In the genomic region with DNA sequence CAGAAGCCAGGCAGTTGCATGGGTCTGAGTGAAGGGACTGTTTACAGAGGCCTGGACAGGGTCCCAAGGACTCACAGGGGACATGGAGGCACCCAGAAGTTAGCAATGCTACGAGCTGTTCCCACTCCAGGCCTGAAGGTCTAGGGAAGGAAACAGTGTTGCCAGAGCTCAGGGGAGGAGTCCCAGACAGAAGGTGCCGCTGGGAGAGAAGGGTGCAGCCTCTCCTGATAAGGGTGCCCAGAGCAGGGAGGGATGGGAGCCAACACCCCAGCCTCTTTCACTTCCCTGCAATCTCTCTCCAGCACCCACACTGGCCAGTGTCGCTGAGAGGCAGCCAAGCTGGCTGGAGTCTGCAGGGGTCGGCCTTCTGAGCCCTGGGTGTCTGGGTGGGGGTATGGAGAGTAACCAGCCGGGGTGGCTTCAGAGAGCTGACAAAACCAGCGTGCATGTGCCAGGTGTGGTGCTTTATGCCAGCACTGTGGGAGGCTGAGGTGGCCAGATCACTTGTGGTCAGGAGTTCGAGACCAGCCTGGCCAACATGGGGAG, we compare ENCODE assay signal across 15 cellular contexts.
"Had no signal": no experiment of that assay in that cellular context is flagged by ENCODE, and none has a peak within 500 bp of the region (broad histone marks: within the 10 kb centered on the region; RNA-seq: fewer than 3 reads in every experiment).

No MANE protein-coding gene starts in this region.

- H3K36me3 ChIP-seq: esophagus squamous epithelium, gastroesophageal sphincter, ovary, suprapubic skin, tibial artery, upper lobe of left lung, vagina had no signal

- H3K9me3 ChIP-seq: esophagus squamous epithelium, gastroesophageal sphincter, ovary, suprapubic skin, tibial artery, upper lobe of left lung, vagina had no signal

- H3K4me3 ChIP-seq: esophagus squamous epithelium, gastroesophageal sphincter, hepatocyte, ovary, smooth muscle cell, suprapubic skin, tibial artery, upper lobe of left lung, vagina had no signal

- H3K27ac ChIP-seq: esophagus squamous epithelium, gastroesophageal sphincter, hepatocyte, ovary, suprapubic skin, tibial artery, upper lobe of left lung, vagina had no signal

- H3K27me3 ChIP-seq: ovary, vagina had no signal

- ATAC-seq: effector memory CD8-positive, alpha-beta T cell; gastroesophageal sphincter; natural killer cell had no signal

- DNase-seq: effector memory CD8-positive, alpha-beta T cell; esophagus squamous epithelium; foreskin fibroblast; mammary epithelial cell; natural killer cell; ovary; stimulated activated CD4-positive, alpha-beta T cell treated with anti-CD3 and anti-CD28 coated beads, Interleukin-2, amount 100 ng/mL, for 48 hours; stimulated activated naive CD4-positive, alpha-beta T cell treated with Interleukin-2 at 50 U/mL for 16 hours; upper lobe of left lung had no signal
